Comparison of ENCODE assay signal across 1 cellular context in the genomic region with DNA sequence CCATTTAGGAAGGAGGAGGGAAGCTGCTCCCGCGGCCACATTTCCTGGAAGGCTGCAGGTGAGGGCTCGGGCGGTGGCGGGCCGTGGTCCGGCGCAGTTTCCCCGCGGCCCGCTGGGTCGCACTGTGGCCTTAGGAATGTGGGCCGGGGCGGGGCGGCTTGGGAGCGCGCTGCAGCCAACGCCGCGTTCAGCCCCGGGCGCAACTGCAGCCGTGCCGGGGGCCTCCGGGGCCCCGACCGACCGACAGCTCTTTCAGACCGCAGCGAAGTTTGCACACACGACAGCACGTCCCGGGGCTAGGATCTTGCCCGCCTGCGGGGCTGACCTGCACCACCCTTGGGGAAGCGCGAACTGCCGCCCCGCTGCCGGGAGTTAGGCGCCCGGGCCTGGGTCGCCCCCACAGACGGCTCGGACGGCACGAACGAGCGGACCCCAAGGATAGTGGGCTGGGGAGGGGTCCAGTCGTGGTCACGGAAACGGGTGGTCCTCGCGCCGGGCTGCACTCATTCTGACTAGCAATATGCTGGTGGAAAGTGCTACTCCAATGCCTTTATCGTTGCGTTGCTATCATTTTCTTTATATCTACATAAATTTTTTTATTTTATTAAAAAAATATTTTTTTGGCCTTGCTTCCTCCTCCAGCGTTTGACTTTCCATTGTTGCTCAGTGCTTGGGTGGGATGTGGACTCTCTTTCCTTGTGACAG.
TF ChIP-seq lines count a peak whose summit lies in the region.

No MANE protein-coding gene starts in this region.

TF ChIP-seq in HepG2, 621 proteins besides CTCF, POLR2A, EP300 and RAD21 (continued from another document):
- TF ChIP-seq, protein P1, sequence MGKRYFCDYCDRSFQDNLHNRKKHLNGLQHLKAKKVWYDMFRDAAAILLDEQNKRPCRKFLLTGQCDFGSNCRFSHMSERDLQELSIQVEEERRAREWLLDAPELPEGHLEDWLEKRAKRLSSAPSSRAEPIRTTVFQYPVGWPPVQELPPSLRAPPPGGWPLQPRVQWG (CRISPR knock-in tag; IDR thresholded peaks at IDR 0.05; ENCODE audit: borderline replicate concordance, low read depth), result no peak
- TF ChIP-seq SOX6 (IDR thresholded peaks at IDR 0.05) (no peak), SOX6 (CRISPR knock-in tag; IDR thresholded peaks at IDR 0.05) (peak; percentile 50; the same call in 1 of the 2 replicates)
- TF ChIP-seq, protein P2, sequence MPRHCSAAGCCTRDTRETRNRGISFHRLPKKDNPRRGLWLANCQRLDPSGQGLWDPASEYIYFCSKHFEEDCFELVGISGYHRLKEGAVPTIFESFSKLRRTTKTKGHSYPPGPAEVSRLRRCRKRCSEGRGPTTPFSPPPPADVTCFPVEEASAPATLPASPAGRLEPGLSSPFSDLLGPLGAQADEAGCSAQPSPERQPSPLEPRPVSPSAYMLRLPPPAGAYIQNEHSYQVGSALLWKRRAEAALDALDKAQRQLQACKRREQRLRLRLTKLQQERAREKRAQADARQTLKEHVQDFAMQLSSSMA (CRISPR knock-in tag; IDR thresholded peaks at IDR 0.05), result 0 out of 2 replicates have a peak, but pooled peaks have one; percentile 54
TF ChIP-seq in HepG2: peak in this region for 196.
